In the genomic region with DNA sequence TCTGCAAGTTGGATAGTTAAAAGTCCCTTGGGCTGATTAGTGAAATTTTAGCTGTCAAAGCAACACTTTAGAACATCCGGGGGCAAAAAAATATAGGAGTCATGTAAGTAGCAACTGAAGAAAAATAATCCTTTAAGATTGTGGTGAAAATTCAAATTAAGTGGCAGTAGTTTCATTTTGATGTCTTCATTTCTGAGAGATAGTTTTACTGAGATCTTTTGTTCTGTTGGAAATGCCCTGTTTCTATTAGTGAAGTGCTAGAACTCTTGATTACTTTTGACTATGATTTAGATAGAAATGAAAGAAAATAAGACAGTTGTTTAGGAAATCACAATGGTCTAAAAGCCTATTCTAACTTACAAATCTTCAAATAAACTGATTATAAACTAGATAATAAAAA, we compare ENCODE assay signal across 22 cellular contexts.
A peak's percentile ranks its signal among the peaks of the same experiment; 100 is the strongest.
DNase-seq lines count a peak whose midpoint lies in the region; ATAC-seq, FAIRE-seq and TF ChIP-seq lines count a peak whose summit lies in the region.
"Had no signal": no experiment of that assay in that cellular context is flagged by ENCODE, and none has a peak within 500 bp of the region (broad histone marks: within the 10 kb centered on the region; RNA-seq: fewer than 3 reads in every experiment).

No MANE protein-coding gene starts in this region.

- WGBS in H9 (ENCODE audit: extremely low coverage, insufficient read length, low lambda C conversion rate), result no CpG with 5 or more reads among the region's 1 CpG
- 0% methylated on average over 1 of the region's 1 CpG; no CpG with 5 or more reads in 1 of the 2 experiments for WGBS in H1 (ENCODE audit: extremely low coverage in 1 of 2, insufficient coverage in 1 of 2, insufficient read length in 1 of 2, insufficient replicate concordance in 2 of 2, low coverage in 1 of 2, low lambda C conversion rate in 2 of 2, missing lambda C conversion rate in 1 of 2), 2 experiments
- 0% methylated on average over 1 of the region's 1 CpG for WGBS in gastroesophageal sphincter (ENCODE audit: low coverage in 1 of 2), 2 donors

- H3K9me3 ChIP-seq in H9 (ENCODE audit: control insufficient read depth, low read depth, low read length) (no peaks in the 10 kb centered on the region), H1 (ENCODE audit: insufficient read depth in 2 of 2, low read depth in 1 of 2, low read length in 1 of 2) (no peaks in the 10 kb centered on the region), gastroesophageal sphincter (no peaks in the 10 kb centered on the region)
- H3K9me3 ChIP-seq: A549; BLaER1 treated with 17β-estradiol and CSF1 and Interleukin-3, amounts not matched to agents 10 nM and 100 nM; Caco-2 had no signal

- no peak for TF ChIP-seq CTCF in H9 (conservative IDR thresholded peaks at IDR 0.05)
- TF ChIP-seq CTCF in WTC11 (IDR thresholded peaks at IDR 0.05), result no peak
- no peak for TF ChIP-seq CTCF in H1 (IDR thresholded peaks at IDR 0.05; ENCODE audit: control extremely low read depth in 1 of 3, insufficient read depth in 1 of 3, low read depth in 1 of 3, low read length in 3 of 3)
- no peak for TF ChIP-seq CTCF in gastroesophageal sphincter (IDR thresholded peaks at IDR 0.05)

- TF ChIP-seq EP300 in H1 (IDR thresholded peaks at IDR 0.05; ENCODE audit: borderline replicate concordance in 1 of 2, low read depth in 2 of 2, low read length in 2 of 2) (no peak), gastroesophageal sphincter (IDR thresholded peaks at IDR 0.05) (no peak)

- no peaks in the 10 kb centered on the region for H4K20me1 ChIP-seq in H9 (ENCODE audit: control insufficient read depth, insufficient read depth, insufficient read length)
- H4K20me1 ChIP-seq in H1 (replicated peaks in 1 of 2; ENCODE audit: control insufficient read depth in 1 of 2, insufficient read depth in 2 of 2, low read length in 2 of 2), result no peaks in the 10 kb centered on the region
- H4K20me1 ChIP-seq: BLaER1 treated with 17β-estradiol and CSF1 and Interleukin-3, amounts not matched to agents 10 nM and 100 nM had no signal

- no peaks in the 10 kb centered on the region for H3K23me2 ChIP-seq in H9 (ENCODE audit: insufficient read length, low read depth, low read length, poor library complexity, severe bottlenecking)
- no peaks in the 10 kb centered on the region for H3K23me2 ChIP-seq in H1 (ENCODE audit: low read depth, low read length)

- no peak overlapping the region for H2BK120ac ChIP-seq in H9 (ENCODE audit: low read depth, low read length, poor library complexity, severe bottlenecking)
- H2BK120ac ChIP-seq in H1 (replicated peaks; ENCODE audit: low read depth, low read length), result no peak overlapping the region

- POLR2A ChIA-PET in WTC11 (lab: Charles Lee), result no interaction called here
- POLR2A ChIA-PET in H1 (lab: Charles Lee; ENCODE audit: partially characterized antibody), result no interaction called here

- H3K9ac ChIP-seq in H9 (ENCODE audit: extremely low read depth, insufficient read length, low read length), result no peak overlapping the region
- H3K9ac ChIP-seq in H1 (replicated peaks in 1 of 4; ENCODE audit: extremely low read depth in 1 of 4, low read depth in 3 of 4, low read length in 3 of 4), result no peak overlapping the region
- H3K9ac ChIP-seq: BLaER1 treated with 17β-estradiol and CSF1 and Interleukin-3, amounts not matched to agents 10 nM and 100 nM had no signal

- H2BK5ac ChIP-seq in H9 (ENCODE audit: insufficient read length, low read length) (no peak overlapping the region), H1 (ENCODE audit: low read depth, low read length) (no peak overlapping the region)

- no peaks in the 10 kb centered on the region for H3K27me3 Mint-ChIP-seq in H9 (ENCODE audit: low read depth)
- H3K27me3 Mint-ChIP-seq in WTC11 (ENCODE audit: low read depth), result no peaks in the 10 kb centered on the region
- H3K27me3 Mint-ChIP-seq: B cell; CD4-positive, alpha-beta T cell had no signal

- H3K4ac ChIP-seq in H9 (ENCODE audit: low read depth, low read length) (no peak overlapping the region), H1 (replicated peaks; ENCODE audit: insufficient read length, low read depth, low read length) (no peak overlapping the region)

- H3K27ac ChIP-seq in H9 (ENCODE audit: insufficient read length, low read depth, low read length) (no peak overlapping the region), H1 (ENCODE audit: low read depth, low read length) (no peak overlapping the region), substantia nigra (ENCODE audit: low read depth, low read length, poor library complexity, severe bottlenecking) (no peak overlapping the region), gastroesophageal sphincter (no peak overlapping the region)
- H3K27ac ChIP-seq: 22Rv1; A549; BLaER1 treated with 17β-estradiol and CSF1 and Interleukin-3, amounts not matched to agents 10 nM and 100 nM; C4-2B had no signal

- H3K18ac ChIP-seq in H9 (ENCODE audit: insufficient read length, low read depth, low read length), result no peak overlapping the region
- H3K18ac ChIP-seq in H1 (ENCODE audit: extremely low read depth, low read length), result no peak overlapping the region

- H2AK5ac ChIP-seq in H9 (ENCODE audit: insufficient read length, low read length) (no peak overlapping the region), H1 (ENCODE audit: low read depth, low read length) (no peak overlapping the region)

- H3K79me2 ChIP-seq in H9 (ENCODE audit: insufficient read depth, low read length), result no peaks in the 10 kb centered on the region
- H3K79me2 ChIP-seq in H1 (ENCODE audit: control insufficient read depth in 1 of 2, insufficient read depth in 2 of 2, low read length in 2 of 2), result no peaks in the 10 kb centered on the region

- ATAC-seq in GM19463 (IDR thresholded peaks at IDR 0.05; ENCODE audit: unreplicated experiment), result peak; percentile 52
- no peak for ATAC-seq in WTC11
- no peak for ATAC-seq in HG03469 (IDR thresholded peaks at IDR 0.05; ENCODE audit: unreplicated experiment)
- ATAC-seq in gastroesophageal sphincter, result no peak
- ATAC-seq: A549; CD8-positive, alpha-beta T cell had no signal

- H4K91ac ChIP-seq in H9 (ENCODE audit: insufficient read length, low read depth, low read length) (no peak overlapping the region), H1 (replicated peaks; ENCODE audit: insufficient read length, low read length) (no peak overlapping the region)

- no peak for FAIRE-seq in H1 (lab: Jason Lieb, UNC)
- FAIRE-seq: A549, D721Med, GM12892, GM18507 had no signal

- H3K4me1 ChIP-seq in H9 (ENCODE audit: insufficient read depth, low read length), result no peaks in the 10 kb centered on the region; the same call in 1 of the 2 replicates
- H3K4me1 ChIP-seq in H1 (replicated peaks in 1 of 4; ENCODE audit: control insufficient read depth in 3 of 4, insufficient read depth in 4 of 4, low read length in 3 of 4), result peaks cover 0 to 5% (median 0%) of the 10 kb centered on the region in 4 experiments; a peak in 1 of 7 replicates
- no peaks in the 10 kb centered on the region for H3K4me1 ChIP-seq in gastroesophageal sphincter
- H3K4me1 ChIP-seq: A549; BLaER1 treated with 17β-estradiol and CSF1 and Interleukin-3, amounts not matched to agents 10 nM and 100 nM; Caco-2 had no signal

- DNase-seq in H9 (no peak), WTC11 (ENCODE audit: low spot score) (no peak), H1 (ENCODE audit: low read depth in 1 of 2, low spot score in 2 of 2) (no peak), substantia nigra (lab: John Stamatoyannopoulos, UW) (no peak)
- DNase-seq: AML-193; Caco-2; Calu3; CD4-positive, alpha-beta T cell; CD8-positive, alpha-beta T cell; DMS79 treated with DMSO at 0.1 percent for 48 hours; GF-D8 had no signal

- H2BK15ac ChIP-seq in H9 (ENCODE audit: low read depth, low read length) (no peak overlapping the region), H1 (ENCODE audit: low read length) (no peak overlapping the region)

- no peaks in the 10 kb centered on the region for H3K27me3 ChIP-seq in H9 (ENCODE audit: insufficient read depth, low read length)
- H3K27me3 ChIP-seq in H1 (replicated peaks in 1 of 4; ENCODE audit: control insufficient read depth in 3 of 4, extremely low read depth in 1 of 4, insufficient read depth in 3 of 4, low read length in 3 of 4), result no peaks in the 10 kb centered on the region
- H3K27me3 ChIP-seq in gastroesophageal sphincter, result no peaks in the 10 kb centered on the region
- H3K27me3 ChIP-seq: BLaER1 treated with 17β-estradiol and CSF1 and Interleukin-3, amounts not matched to agents 10 nM and 100 nM had no signal

- H2AFZ ChIP-seq in H9 (ENCODE audit: low read length) (no peak overlapping the region), H1 (ENCODE audit: low read length) (no peak overlapping the region)

- no peak overlapping the region for H3T11ph ChIP-seq in H9 (ENCODE audit: low read length)

- peak overlapping the region in 2 of 3 experiments; percentile 6 to 73; a peak in 4 of 7 replicates for H3K27ac Mint-ChIP-seq in H9
- 0 out of 2 replicates have a peak overlapping the region, but pooled peaks have one; percentile 5 for H3K27ac Mint-ChIP-seq in WTC11
- H3K27ac Mint-ChIP-seq: B cell; CD4-positive, alpha-beta T cell; CD8-positive, alpha-beta T cell had no signal

- H3K23ac ChIP-seq in H9 (ENCODE audit: insufficient read length, low read depth, low read length), result no peak overlapping the region
- H3K23ac ChIP-seq in H1 (ENCODE audit: insufficient read length), result no peak overlapping the region

- no peaks in the 10 kb centered on the region for H3K36me3 ChIP-seq in H1 (ENCODE audit: control insufficient read depth in 2 of 4, insufficient read depth in 4 of 4, low read length in 3 of 4)
- H3K36me3 ChIP-seq in gastroesophageal sphincter, result no peaks in the 10 kb centered on the region
- H3K36me3 ChIP-seq: BLaER1 treated with 17β-estradiol and CSF1 and Interleukin-3, amounts not matched to agents 10 nM and 100 nM had no signal

- TF ChIP-seq POLR2A in H1 (IDR thresholded peaks at IDR 0.05; ENCODE audit: control extremely low read depth in 1 of 2, low read depth in 2 of 2, low read length in 2 of 2) (no peak), gastroesophageal sphincter (IDR thresholded peaks at IDR 0.05) (no peak)

- no peak overlapping the region for H2BK12ac ChIP-seq in H9 (ENCODE audit: insufficient read length, low read depth, low read length)
- H2BK12ac ChIP-seq in H1 (ENCODE audit: low read depth, low read length), result no peak overlapping the region

- H3K4me2 ChIP-seq in H9 (ENCODE audit: insufficient read depth, insufficient read length, low read length) (no peak overlapping the region), H1 (ENCODE audit: insufficient read depth in 1 of 2, low read depth in 2 of 2, low read length in 2 of 2) (no peak overlapping the region)
- H3K4me2 ChIP-seq: A549; BLaER1 treated with 17β-estradiol and CSF1 and Interleukin-3, amounts not matched to agents 10 nM and 100 nM had no signal

- no peak overlapping the region for H3K56ac ChIP-seq in H9 (ENCODE audit: insufficient read length, low read depth, low read length)
- no peak overlapping the region for H3K56ac ChIP-seq in H1 (replicated peaks; ENCODE audit: insufficient read length, low read depth, low read length)

- H3K4me3 ChIP-seq in H1 (ENCODE audit: extremely low read depth in 1 of 4, insufficient read depth in 2 of 4, low read depth in 3 of 4, low read length in 4 of 4) (no peak overlapping the region), gastroesophageal sphincter (no peak overlapping the region)
- H3K4me3 ChIP-seq: A549; BLaER1 treated with 17β-estradiol and CSF1 and Interleukin-3, amounts not matched to agents 10 nM and 100 nM had no signal

- H3K79me1 ChIP-seq in H9 (ENCODE audit: insufficient read depth, low read depth, low read length, poor library complexity, severe bottlenecking) (no peaks in the 10 kb centered on the region), H1 (ENCODE audit: low read depth, low read length) (no peaks in the 10 kb centered on the region)

- peaks cover 0 to 13% (median 5%) of the 10 kb centered on the region in 3 experiments; a peak in 3 of 7 replicates for H3K36me3 Mint-ChIP-seq in H9 (ENCODE audit: insufficient read depth in 1 of 3, low read depth in 3 of 3)
- H3K36me3 Mint-ChIP-seq in WTC11, result peaks cover 8% of the 10 kb centered on the region
- H3K36me3 Mint-ChIP-seq: CD8-positive, alpha-beta T cell had no signal

- H3K4me1 Mint-ChIP-seq in H9 (peaks cover 19% of the 10 kb centered on the region in 2 experiments), WTC11 (peaks cover 29% of the 10 kb centered on the region)
- H3K4me1 Mint-ChIP-seq: B cell had no signal

- H3K4me3 Mint-ChIP-seq in H9, result no peak overlapping the region
- no peak overlapping the region for H3K4me3 Mint-ChIP-seq in WTC11
- H3K4me3 Mint-ChIP-seq: B cell; CD4-positive, alpha-beta T cell; CD8-positive, alpha-beta T cell had no signal

- H4K8ac ChIP-seq in H9 (replicated peaks; ENCODE audit: insufficient read length, low read depth, low read length), result no peak overlapping the region
- no peak overlapping the region for H4K8ac ChIP-seq in H1 (ENCODE audit: extremely low read depth, insufficient read depth, low read length)

- no peak overlapping the region for H4K5ac ChIP-seq in H9 (ENCODE audit: insufficient read length, low read depth, low read length)
- H4K5ac ChIP-seq in H1 (ENCODE audit: insufficient read length, low read depth, low read length), result peak overlapping the region; percentile 60

- H3K9me3 Mint-ChIP-seq in H9 (peaks cover 3 to 4% of the 10 kb centered on the region in 2 experiments; a peak in 4 of 5 replicates), WTC11 (peaks cover 7% of the 10 kb centered on the region)
- H3K9me3 Mint-ChIP-seq: CD4-positive, alpha-beta T cell had no signal

- no peak overlapping the region for H2BK20ac ChIP-seq in H9 (ENCODE audit: low read depth, low read length, poor library complexity, severe bottlenecking)
- H2BK20ac ChIP-seq in H1 (ENCODE audit: low read length), result no peak overlapping the region

- CTCF ChIA-PET in WTC11 (lab: Charles Lee), result no interaction called here
- CTCF ChIA-PET in H1 (lab: Charles Lee; ENCODE audit: partially characterized antibody), result no interaction called here

- no peak for TF ChIP-seq RAD21 in H1 (IDR thresholded peaks at IDR 0.05 in 1 of 2, conservative IDR thresholded peaks at IDR 0.05 in 1 of 2; ENCODE audit: low read depth in 2 of 2, low read length in 2 of 2)

- no peak overlapping the region for H3K14ac ChIP-seq in H9 (ENCODE audit: insufficient read depth, low read length)
- no peak overlapping the region for H3K14ac ChIP-seq in H1 (ENCODE audit: insufficient read length)
